In the genomic region with DNA sequence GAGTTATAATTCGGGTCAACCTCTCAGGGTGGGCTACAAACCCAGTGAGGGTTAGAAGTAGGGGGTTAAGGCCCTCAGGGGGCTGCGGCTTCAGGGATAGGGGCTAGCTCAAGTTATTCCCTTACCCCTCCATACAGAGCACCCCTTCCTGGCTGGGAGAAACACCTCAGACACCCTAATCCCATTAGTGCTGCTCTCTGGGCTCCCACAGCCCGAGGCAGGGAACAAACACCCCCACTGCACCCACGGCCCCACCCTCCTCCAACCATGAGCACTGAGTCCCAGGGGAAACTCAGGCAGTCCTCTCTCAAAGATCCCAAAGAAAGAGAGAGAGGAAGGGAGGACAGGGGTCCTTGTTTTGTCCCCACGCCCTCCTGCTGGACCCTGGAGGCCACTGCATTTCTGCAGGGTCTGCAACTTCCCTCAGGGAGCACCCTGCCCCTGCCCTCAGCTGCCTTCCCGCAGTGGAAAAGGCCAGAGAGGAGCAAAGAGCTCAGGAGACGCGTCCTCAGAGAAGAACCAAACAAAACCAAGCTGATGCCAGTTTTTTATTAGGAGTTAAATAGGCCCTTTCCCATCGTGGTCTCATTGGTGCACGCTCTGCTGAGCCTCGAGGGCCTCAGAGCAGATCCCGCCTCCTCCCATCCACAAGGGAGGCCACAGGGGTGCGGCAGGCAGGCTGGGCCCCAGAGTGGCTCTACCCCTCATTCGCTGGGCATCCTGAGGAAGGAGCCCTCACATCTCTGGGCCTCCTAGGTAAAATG, we compare ENCODE assay signal across 9 cellular contexts. TPM values are rescaled to one million over a fixed set of nuclear protein-coding genes. Genes with fewer than 3 reads are reported as not detected.
A peak's percentile ranks its signal among the peaks of the same experiment; 100 is the strongest.
DNase-seq lines count a peak whose midpoint lies in the region; ATAC-seq and TF ChIP-seq lines count a peak whose summit lies in the region.
"Had no signal": no experiment of that assay in that cellular context is flagged by ENCODE, and none has a peak within 500 bp of the region (broad histone marks: within the 10 kb centered on the region; RNA-seq: fewer than 3 reads in every experiment).

No MANE protein-coding gene starts in this region.

- peaks cover 5 to 86% (median 72%) of the 10 kb centered on the region in 3 donors for H3K4me1 ChIP-seq in gastroesophageal sphincter
- H3K4me1 ChIP-seq in subcutaneous abdominal adipose tissue (ENCODE audit: control insufficient read depth in 5 of 5, insufficient read depth in 5 of 5, low read length in 5 of 5) = peaks cover 37 to 89% (median 86%) of the 10 kb centered on the region in 5 donors

- no peak for ATAC-seq in activated CD4-positive, CD25-positive, alpha-beta regulatory T cell treated with anti-CD3 and anti-CD28 coated beads, Interleukin-2, amount 50 U/mL, for 24 hours
- ATAC-seq in gastroesophageal sphincter = no peak
- ATAC-seq: mucosa of descending colon had no signal

- H3K27me3 ChIP-seq in gastroesophageal sphincter (no peaks in the 10 kb centered on the region), subcutaneous abdominal adipose tissue (ENCODE audit: control insufficient read depth in 5 of 5, insufficient read depth in 4 of 5, low read length in 5 of 5) (peaks cover 0 to 4% (median 0%) of the 10 kb centered on the region in 5 donors)

- TF ChIP-seq EP300 in gastroesophageal sphincter (IDR thresholded peaks at IDR 0.05) = no peak

- 73 to 90% methylated on average over 4 to 5 of the region's 14 CpGs for WGBS in gastroesophageal sphincter (ENCODE audit: low coverage in 1 of 2), 2 donors

- H3K9me3 ChIP-seq in SK-N-MC (ENCODE audit: low read depth, low read length) (no peaks in the 10 kb centered on the region), gastroesophageal sphincter (no peaks in the 10 kb centered on the region), subcutaneous abdominal adipose tissue (ENCODE audit: control insufficient read depth in 5 of 5, low read length in 5 of 5) (no peaks in the 10 kb centered on the region)
- H3K9me3 ChIP-seq: mucosa of descending colon had no signal

- H3K27ac ChIP-seq in SK-N-MC (peak overlapping the region; percentile 83), gastroesophageal sphincter (peak overlapping the region in 3 of 4 donors; percentile 79 to 90 (median 82)), subcutaneous abdominal adipose tissue (ENCODE audit: low read depth, low read length) (peak overlapping the region; percentile 84)

- peak; percentile 14 for DNase-seq in activated CD4-positive, CD25-positive, alpha-beta regulatory T cell treated with anti-CD3 and anti-CD28 coated beads, Interleukin-2, amount 50 U/mL, for 72 hours
- peak; percentile 44 for DNase-seq in SK-N-MC (ENCODE audit: low read depth, low spot score)
- DNase-seq in HuH-7 (ENCODE audit: low spot score) = no peak
- no peak for DNase-seq in NAMALWA (ENCODE audit: low spot score)
- no peak for DNase-seq in NK-92 (lab: John Stamatoyannopoulos, UW; ENCODE audit: unreplicated experiment)

- no peak for TF ChIP-seq CTCF in gastroesophageal sphincter (IDR thresholded peaks at IDR 0.05)

- peak overlapping the region; percentile 2 for H3K9ac ChIP-seq in SK-N-MC (ENCODE audit: insufficient read length)
- peak overlapping the region in 2 of 5 donors; percentile 44 to 47 for H3K9ac ChIP-seq in subcutaneous abdominal adipose tissue (ENCODE audit: low read length in 5 of 5)

- no peaks in the 10 kb centered on the region for H3K36me3 ChIP-seq in SK-N-MC (ENCODE audit: insufficient read depth, low read length)
- H3K36me3 ChIP-seq in gastroesophageal sphincter = no peaks in the 10 kb centered on the region
- peaks cover 0 to 17% (median 3%) of the 10 kb centered on the region in 5 donors for H3K36me3 ChIP-seq in subcutaneous abdominal adipose tissue (ENCODE audit: control insufficient read depth in 5 of 5, insufficient read depth in 5 of 5, low read length in 5 of 5)

- TF ChIP-seq POLR2A in gastroesophageal sphincter (IDR thresholded peaks at IDR 0.05) = no peak

- H3K4me3 ChIP-seq in SK-N-MC (peak overlapping the region; percentile 44), gastroesophageal sphincter (peak overlapping the region in 1 of 2 donors; percentile 54), subcutaneous abdominal adipose tissue (ENCODE audit: low read depth in 1 of 5, low read length in 5 of 5) (peak overlapping the region; percentile 60 to 88 (median 84))
- H3K4me3 ChIP-seq: mucosa of descending colon had no signal

RNA-seq across cellular contexts. Expression of gene S100A4, which starts 1.4 kb away (rescaled TPM):
- total RNA-seq in gastroesophageal sphincter = 100 to 1,000 TPM; 135 to 345 (median 259) TPM

RNA-seq across cellular contexts. Expression of gene S100A3, which starts 2.1 kb away (rescaled TPM):
- 1 to 10 TPM in 2 of 4 donors, under 1 TPM in 1, not detected in 1; 0.69 to 6.0 (median 1.1) TPM for total RNA-seq in gastroesophageal sphincter

RNA-seq across cellular contexts. Expression of gene S100A5, which starts 6.2 kb away (rescaled TPM):
- not detected for total RNA-seq in gastroesophageal sphincter
- total RNA-seq: mucosa of descending colon had no signal

RNA-seq across cellular contexts. Expression of gene S100A6, which starts 11.2 kb away (rescaled TPM):
- total RNA-seq in gastroesophageal sphincter = 100 to 1,000 TPM; 595 to 840 (median 634) TPM

RNA-seq across cellular contexts. Expression of gene S100A2, which starts 18.7 kb away (rescaled TPM):
- total RNA-seq in gastroesophageal sphincter = 10 to 100 TPM in 2 of 4 donors, 1 to 10 TPM in 2; 2.7 to 73.3 (median 14.2) TPM

Comparison
In these comparisons a context has a peak if more than half of its experiments do, and no peak if none do; other contexts are left out.
1. DNase-seq: peak in activated CD4-positive, CD25-positive, alpha-beta regulatory T cell treated with anti-CD3 and anti-CD28 coated beads, Interleukin-2, amount 50 U/mL, for 72 hours (single experiment) and SK-N-MC (single experiment); none in HuH-7 (single experiment), NAMALWA (single experiment) and NK-92 (single experiment).
2. Peak in every context shown above with its lines, with median percentiles within 50 percentile points of each other: H3K27ac ChIP-seq.